8 cellular contexts compared by ENCODE assay signal in genomic region chr11:59810189-59810910, GRCh38. TPM values are rescaled to one million over a fixed set of nuclear protein-coding genes. Genes with fewer than 3 reads are reported as not detected.
A peak's percentile ranks its signal among the peaks of the same experiment; 100 is the strongest.
DNase-seq lines count a peak whose midpoint lies in the region; TF ChIP-seq lines count a peak whose summit lies in the region.

Gene MRPL16 (minus strand): TSS chr11:59810778. CDS start chr11:59810658, 120 bp downstream.

- no peaks in the 10 kb centered on the region for H3F3A ChIP-seq in Loucy (ENCODE audit: low read depth)

- H3K9me3 Mint-ChIP-seq in neural crest cell: peaks cover 5% of the 10 kb centered on the region

- DNase-seq in G401 (ENCODE audit: low spot score): peak; percentile 89
- peak; percentile 89 for DNase-seq in H7
- DNase-seq in activated effector memory CD4-positive, alpha-beta T cell treated with Interleukin-2 at 50 U/mL for 16 hours: peak; percentile 86
- DNase-seq in fibroblast of villous mesenchyme (ENCODE audit: low read depth): peak; percentile 89
- DNase-seq in neural crest cell (ENCODE audit: low read depth, low spot score): peak; percentile 80

- H3K9ac ChIP-seq in Loucy (ENCODE audit: low read depth, low read length, poor library complexity, severe bottlenecking) (peak within 1 kb of the TSS; percentile 99), stomach smooth muscle (ENCODE audit: low read length in 2 of 2) (peak within 1 kb of the TSS; percentile 93 to 94)

- H3K4me3 ChIP-seq in H7 (ENCODE audit: insufficient read depth, low read depth, low read length) (peak within 1 kb of the TSS; percentile 99), Loucy (ENCODE audit: low read length, poor library complexity, severe bottlenecking) (peak within 1 kb of the TSS; percentile 100), fibroblast of villous mesenchyme (ENCODE audit: low read depth, low read length) (peak within 1 kb of the TSS; percentile 100), stomach smooth muscle (ENCODE audit: low read length in 2 of 2) (peak within 1 kb of the TSS; percentile 98 to 99)

- peak within 1 kb of the TSS; percentile 96 for H3K4me3 Mint-ChIP-seq in neural crest cell

- no peaks in the 10 kb centered on the region for H3K9me2 ChIP-seq in Loucy (replicated peaks; ENCODE audit: low read depth, low read length)

- peaks cover 50% of the 10 kb centered on the region for H3K4me1 ChIP-seq in Loucy (ENCODE audit: insufficient read depth, low read length, poor library complexity, severe bottlenecking)
- peaks cover 4% of the 10 kb centered on the region for H3K4me1 ChIP-seq in stomach smooth muscle (ENCODE audit: control insufficient read depth, insufficient read depth, low read length)

- H3K27me3 ChIP-seq in H7 (ENCODE audit: control insufficient read depth, insufficient read depth, low read length) (no peaks in the 10 kb centered on the region), Loucy (ENCODE audit: insufficient read depth, low read length, poor library complexity, severe bottlenecking) (no peaks in the 10 kb centered on the region), stomach smooth muscle (ENCODE audit: control insufficient read depth in 1 of 2, insufficient read depth in 2 of 2, low read length in 2 of 2) (no peaks in the 10 kb centered on the region)

- TF ChIP-seq POLR2A in Raji (IDR thresholded peaks at IDR 0.05; ENCODE audit: insufficient read depth, low read depth, low read length): peak; percentile 94

- peaks cover 40% of the 10 kb centered on the region for H3K79me2 ChIP-seq in Loucy (ENCODE audit: insufficient read depth, low read length)

- H3K4me1 Mint-ChIP-seq in neural crest cell: peaks cover 16% of the 10 kb centered on the region

- peaks cover 8% of the 10 kb centered on the region for H3K36me3 Mint-ChIP-seq in neural crest cell (ENCODE audit: low read depth)

- H3K9me3 ChIP-seq in Loucy (ENCODE audit: insufficient read depth, low read depth, low read length): no peaks in the 10 kb centered on the region
- no peaks in the 10 kb centered on the region for H3K9me3 ChIP-seq in stomach smooth muscle (ENCODE audit: control insufficient read depth in 2 of 2, low read length in 2 of 2)

- peak within 1 kb of the TSS; percentile 67 for H3K27ac ChIP-seq in stomach smooth muscle (ENCODE audit: low read length)

- TF ChIP-seq CTCF in Loucy (conservative IDR thresholded peaks at IDR 0.05; ENCODE audit: low read length) (peak; percentile 23; the same call in 1 of the 2 replicates), fibroblast of villous mesenchyme (IDR thresholded peaks at IDR 0.05; ENCODE audit: insufficient read depth, low read depth, low read length) (no peak), neural crest cell (conservative IDR thresholded peaks at IDR 0.05) (peak; percentile 55)

- peak within 1 kb of the TSS; percentile 86 for H3K4me2 ChIP-seq in Loucy (ENCODE audit: low read depth, low read length, poor library complexity, severe bottlenecking)

- H3K36me3 ChIP-seq in H7 (replicated peaks; ENCODE audit: control insufficient read depth, insufficient read depth, low read length) (peaks cover 18% of the 10 kb centered on the region), Loucy (ENCODE audit: insufficient read depth, low read length) (peaks cover 33% of the 10 kb centered on the region; the same call in 1 of the 2 replicates), stomach smooth muscle (ENCODE audit: control insufficient read depth in 2 of 2, insufficient read depth in 2 of 2, low read length in 2 of 2) (peaks cover 12 to 14% of the 10 kb centered on the region in 2 donors)

- peak within 1 kb of the TSS; percentile 87 for H2AFZ ChIP-seq in Loucy (ENCODE audit: low read length)

- in situ Hi-C loops in G401 (cut with HindIII; ENCODE audit: low sequenced_read_pairs): no loop called here

- peaks cover 29% of the 10 kb centered on the region for H3K27me3 Mint-ChIP-seq in neural crest cell (ENCODE audit: low read depth)

- peak within 1 kb of the TSS; percentile 71 for H3K27ac Mint-ChIP-seq in neural crest cell (ENCODE audit: unreplicated experiment)

- H4K20me1 ChIP-seq in Loucy (ENCODE audit: insufficient read depth, low read length, poor library complexity, severe bottlenecking): peaks cover 9% of the 10 kb centered on the region

RNA-seq across cellular contexts. Expression of gene MRPL16, which starts in this region (rescaled TPM):
- total RNA-seq in G401 (2014; rRNA removed; shearing (Covaris generic)): 103 and 124 TPM in 2 replicates
- 90.7 and 113 TPM in 2 replicates for total RNA-seq in H7 (2014; rRNA removed; shearing (Covaris generic))
- 37.4 and 44.5 TPM in 2 replicates for total RNA-seq in fibroblast of villous mesenchyme
- total RNA-seq in neural crest cell: 44.4 and 45.6 TPM in 2 replicates

Comparison
In these comparisons a context has a peak if more than half of its experiments do, and no peak if none do; other contexts are left out.
1. Peak in every context shown above with its lines: DNase-seq, H3K4me3 ChIP-seq and H3K27ac ChIP-seq.